Comparison of ENCODE assay signal across 10 cellular contexts in the genomic region with DNA sequence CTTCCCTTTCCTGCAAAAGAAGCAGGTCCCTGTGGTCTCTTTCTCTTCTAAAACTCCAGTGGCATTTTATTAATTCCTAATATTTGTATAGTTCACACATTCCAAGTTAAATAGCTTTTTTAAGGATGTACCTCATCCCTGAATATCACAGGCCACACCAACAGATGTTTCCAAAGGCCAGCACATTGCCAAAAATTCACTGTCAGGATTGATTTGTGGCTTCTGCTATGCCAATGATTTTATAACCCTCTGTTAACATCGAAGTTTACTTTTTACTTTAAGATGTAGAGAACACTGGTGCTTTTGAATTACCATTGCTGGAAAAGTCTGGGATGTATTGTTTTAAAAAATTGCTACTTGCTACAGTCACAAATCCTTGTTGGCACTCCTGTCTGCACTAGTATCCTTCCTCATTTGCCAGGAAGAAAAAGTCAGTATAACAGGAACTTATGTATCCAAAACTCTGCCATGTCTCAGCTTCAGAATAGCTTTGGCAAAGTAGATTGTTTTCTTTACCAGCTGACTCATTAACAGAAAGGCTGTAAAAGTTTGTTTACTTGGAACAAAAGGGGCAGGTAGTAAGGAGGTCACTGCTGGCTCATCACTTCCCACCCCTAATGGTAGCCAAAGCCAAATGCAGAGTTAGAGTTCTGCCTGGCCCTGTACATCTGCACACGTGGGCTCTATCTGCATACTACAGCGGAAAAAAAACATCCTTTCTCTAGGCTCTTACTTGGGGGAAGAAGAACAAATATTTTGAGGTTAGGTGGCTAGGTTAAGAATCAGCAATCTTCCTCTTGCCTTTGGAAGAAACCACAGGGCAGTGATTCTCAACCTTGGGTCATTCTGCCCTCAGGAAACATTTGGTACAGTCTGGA.
DNase-seq lines count a peak whose midpoint lies in the region; ATAC-seq and TF ChIP-seq lines count a peak whose summit lies in the region.
"Had no signal": no experiment of that assay in that cellular context is flagged by ENCODE, and none has a peak within 500 bp of the region (broad histone marks: within the 10 kb centered on the region; RNA-seq: fewer than 3 reads in every experiment).

No MANE protein-coding gene starts in this region.

- H3K9me3 Mint-ChIP-seq in stimulated activated naive B cell treated with anti-CD40 and anti-IgM and Interleukin-4, amounts not matched to agents 10 μg/mL and 1 μg/mL and 100 μg/mL, for 72 hours = peaks cover 0 to 1% of the 10 kb centered on the region in 2 donors

- peaks cover 72 to 87% of the 10 kb centered on the region in 2 donors for H3K27me3 Mint-ChIP-seq in stimulated activated naive B cell treated with anti-CD40 and anti-IgM and Interleukin-4, amounts not matched to agents 10 μg/mL and 1 μg/mL and 100 μg/mL, for 72 hours

- no peak overlapping the region for H2AFZ ChIP-seq in GM23248

- peak overlapping the region; percentile 40 for H3K9ac ChIP-seq in GM23248

- no peak overlapping the region for H3K4me3 ChIP-seq in GM23248
- H3K4me3 ChIP-seq in retinal pigment epithelial cell (ENCODE audit: low read length) = no peak overlapping the region

- DNase-seq in GM23248 = peak; percentile 82
- DNase-seq in glomerular visceral epithelial cell (ENCODE audit: extremely low spot score) = peak; percentile 53
- peak; percentile 11 for DNase-seq in retinal pigment epithelial cell (ENCODE audit: low read depth)
- DNase-seq in stimulated activated naive B cell treated with anti-CD40 and anti-IgM and Interleukin-4, amounts not matched to agents 10 μg/mL and 1 μg/mL and 100 μg/mL, for 72 hours = no peak
- no peak for DNase-seq in anterior cingulate cortex (lab: John Stamatoyannopoulos, UW)
- DNase-seq: activated effector memory CD4-positive, alpha-beta T cell treated with Interleukin-2 at 50 U/mL for 16 hours; T-helper 1 cell had no signal

- H3K79me2 ChIP-seq in GM23248 (ENCODE audit: insufficient read depth) = no peaks in the 10 kb centered on the region

- H3K9me3 ChIP-seq in GM23248 (ENCODE audit: low read depth) = no peaks in the 10 kb centered on the region

- no peaks in the 10 kb centered on the region for H4K20me1 ChIP-seq in GM23248 (ENCODE audit: insufficient read depth)

- H3K36me3 Mint-ChIP-seq in stimulated activated naive B cell treated with anti-CD40 and anti-IgM and Interleukin-4, amounts not matched to agents 10 μg/mL and 1 μg/mL and 100 μg/mL, for 72 hours = peaks cover 59 to 80% of the 10 kb centered on the region in 2 donors

- ATAC-seq in stimulated activated naive B cell treated with anti-CD40 and anti-IgM and Interleukin-4, amounts not matched to agents 10 μg/mL and 1 μg/mL and 100 μg/mL, for 72 hours (replicated peaks) = no peak
- no peak for ATAC-seq in GM18907 (IDR thresholded peaks at IDR 0.05; ENCODE audit: unreplicated experiment)
- ATAC-seq in HG02973 (IDR thresholded peaks at IDR 0.05; ENCODE audit: unreplicated experiment) = no peak

- peaks cover 43% of the 10 kb centered on the region for H3F3A ChIP-seq in GM23248 (ENCODE audit: insufficient read depth)

- peaks cover 38% of the 10 kb centered on the region for H3K4me1 ChIP-seq in GM23248 (ENCODE audit: insufficient read depth)

- no peak overlapping the region for H3K4me3 Mint-ChIP-seq in stimulated activated naive B cell treated with anti-CD40 and anti-IgM and Interleukin-4, amounts not matched to agents 10 μg/mL and 1 μg/mL and 100 μg/mL, for 72 hours

- no peaks in the 10 kb centered on the region for H3K27me3 ChIP-seq in GM23248 (replicated peaks; ENCODE audit: insufficient read depth)

- H3K4me2 ChIP-seq in GM23248 (ENCODE audit: unreplicated experiment) = peak overlapping the region; percentile 43

- in situ Hi-C loops in GM23248 (cut with MboI) = no loop called here

- no peak for TF ChIP-seq CTCF in VCaP (conservative IDR thresholded peaks at IDR 0.05)
- no peak for TF ChIP-seq CTCF in retinal pigment epithelial cell (conservative IDR thresholded peaks at IDR 0.05; ENCODE audit: low read depth, low read length)

- no peak overlapping the region for H3K27ac Mint-ChIP-seq in stimulated activated naive B cell treated with anti-CD40 and anti-IgM and Interleukin-4, amounts not matched to agents 10 μg/mL and 1 μg/mL and 100 μg/mL, for 72 hours

- 41 to 42% methylated on average over 3 of the region's 3 CpGs for WGBS in GM23248 (ENCODE audit: low coverage in 1 of 2, low lambda C conversion rate in 2 of 2, missing lambda C conversion rate in 2 of 2), 2 experiments

- no peaks in the 10 kb centered on the region for H3K36me3 ChIP-seq in GM23248 (ENCODE audit: low read depth)

- H3K4me1 Mint-ChIP-seq in stimulated activated naive B cell treated with anti-CD40 and anti-IgM and Interleukin-4, amounts not matched to agents 10 μg/mL and 1 μg/mL and 100 μg/mL, for 72 hours = peaks cover 2 to 5% of the 10 kb centered on the region in 2 donors

- H3K9me2 ChIP-seq in GM23248 (ENCODE audit: insufficient read depth) = no peaks in the 10 kb centered on the region

- H3K27ac ChIP-seq in GM23248 = peak overlapping the region; percentile 61
- H3K27ac ChIP-seq in VCaP = peak overlapping the region; percentile 68

Comparison
In these comparisons a context has a peak if more than half of its experiments do, and no peak if none do; other contexts are left out.
1. DNase-seq: peak in GM23248 (single experiment), glomerular visceral epithelial cell (single experiment) and retinal pigment epithelial cell (single experiment); none in stimulated activated naive B cell treated with anti-CD40 and anti-IgM and Interleukin-4, amounts not matched to agents 10 μg/mL and 1 μg/mL and 100 μg/mL, for 72 hours (single experiment) and anterior cingulate cortex (0 of 58).